In genomic region chr5:97192580-97193421, GRCh38 we compare ENCODE assay signal across 9 cellular contexts. TPM values are rescaled to one million over a fixed set of nuclear protein-coding genes. Genes with fewer than 3 reads are reported as not detected.
DNase-seq lines count a peak whose midpoint lies in the region; ATAC-seq and TF ChIP-seq lines count a peak whose summit lies in the region.
"Had no signal": no experiment of that assay in that cellular context is flagged by ENCODE, and none has a peak within 500 bp of the region (broad histone marks: within the 10 kb centered on the region; RNA-seq: fewer than 3 reads in every experiment).

No MANE protein-coding gene starts in this region.

- H3K36me3 Mint-ChIP-seq in activated CD8-positive, alpha-beta T cell treated with anti-CD3 and anti-CD28 coated beads for 36 hours (ENCODE audit: low read depth) = peaks cover 7% of the 10 kb centered on the region

- H3K9me3 Mint-ChIP-seq in activated CD8-positive, alpha-beta T cell treated with anti-CD3 and anti-CD28 coated beads for 36 hours = peaks cover 7% of the 10 kb centered on the region

- POLR2A ChIA-PET in activated CD8-positive, alpha-beta T cell treated with anti-CD3 and anti-CD28 coated beads for 36 hours (lab: Charles Lee) = no interaction called here

- DNase-seq in NCI-H69 (lab: John Stamatoyannopoulos, UW) (peak; percentile 81), myocyte (ENCODE audit: low read depth) (peak; percentile 31), DMS153 (lab: John Stamatoyannopoulos, UW) (no peak)
- DNase-seq in activated CD8-positive, alpha-beta T cell treated with anti-CD3 and anti-CD28 coated beads for 36 hours = no peak
- DNase-seq in stimulated activated naive CD4-positive, alpha-beta T cell treated with Interleukin-2 at 50 U/mL for 16 hours (lab: John Stamatoyannopoulos, UW) = no peak
- DNase-seq: sigmoid colon had no signal

- TF ChIP-seq CTCF in activated CD8-positive, alpha-beta T cell treated with anti-CD3 and anti-CD28 coated beads for 36 hours (IDR thresholded peaks at IDR 0.05) = no peak

- peak; percentile 63 for ATAC-seq in GM19023 (IDR thresholded peaks at IDR 0.05; ENCODE audit: unreplicated experiment)
- peak; percentile 56 for ATAC-seq in HG02852 (IDR thresholded peaks at IDR 0.05; ENCODE audit: unreplicated experiment)
- ATAC-seq in HG02763 (IDR thresholded peaks at IDR 0.05; ENCODE audit: unreplicated experiment) = no peak
- no peak for ATAC-seq in activated CD8-positive, alpha-beta T cell treated with anti-CD3 and anti-CD28 coated beads for 36 hours

- H3K4me1 Mint-ChIP-seq in activated CD8-positive, alpha-beta T cell treated with anti-CD3 and anti-CD28 coated beads for 36 hours (ENCODE audit: low read depth) = peaks cover 8% of the 10 kb centered on the region

- no peak overlapping the region for H3K4me3 Mint-ChIP-seq in activated CD8-positive, alpha-beta T cell treated with anti-CD3 and anti-CD28 coated beads for 36 hours

- intact Hi-C loops in activated CD8-positive, alpha-beta T cell treated with anti-CD3 and anti-CD28 coated beads for 36 hours (cut with micrococcal nuclease) = no loop called here

- H3K27me3 Mint-ChIP-seq in activated CD8-positive, alpha-beta T cell treated with anti-CD3 and anti-CD28 coated beads for 36 hours = peaks cover 3% of the 10 kb centered on the region

- H3K27ac Mint-ChIP-seq in activated CD8-positive, alpha-beta T cell treated with anti-CD3 and anti-CD28 coated beads for 36 hours = no peak overlapping the region

- CTCF ChIA-PET in activated CD8-positive, alpha-beta T cell treated with anti-CD3 and anti-CD28 coated beads for 36 hours (lab: Charles Lee) = interaction anchor here (1.1 to 1.2 kb wide), 2 partner anchors 15 to 38 kb away, joined by 3 read pairs; no protein-coding TSS in a partner anchor

RNA-seq across cellular contexts. Expression of gene RIOK2, which starts 9.8 kb away (rescaled TPM):
- 19.3 and 30.1 TPM in 2 replicates for total RNA-seq in myocyte
- polyA plus RNA-seq in myocyte (2012) = 18.8 TPM
- 10 to 100 TPM; 31.7 to 33.1 TPM for total RNA-seq in activated CD8-positive, alpha-beta T cell treated with anti-CD3 and anti-CD28 coated beads for 36 hours

RNA-seq across cellular contexts. Expression of gene LIX1, which starts 50.4 kb away (rescaled TPM):
- total RNA-seq in myocyte = not detected in 2 replicates
- not detected for polyA plus RNA-seq in myocyte (2012)
- not detected for total RNA-seq in activated CD8-positive, alpha-beta T cell treated with anti-CD3 and anti-CD28 coated beads for 36 hours

Comparison
In these comparisons a context has a peak if more than half of its experiments do, and no peak if none do; other contexts are left out.
1. ATAC-seq: peak in GM19023 (single experiment) and HG02852 (single experiment); none in HG02763 (single experiment) and activated CD8-positive, alpha-beta T cell treated with anti-CD3 and anti-CD28 coated beads for 36 hours (single experiment).
2. DNase-seq: peak in NCI-H69 (single experiment) and myocyte (single experiment); none in activated CD8-positive, alpha-beta T cell treated with anti-CD3 and anti-CD28 coated beads for 36 hours (single experiment), DMS153 (single experiment) and stimulated activated naive CD4-positive, alpha-beta T cell treated with Interleukin-2 at 50 U/mL for 16 hours (single experiment).